In genomic region chr15:91522609-91523332, GRCh38 we compare ENCODE assay signal across 9 cellular contexts.
DNase-seq lines count a peak whose midpoint lies in the region; ATAC-seq and TF ChIP-seq lines count a peak whose summit lies in the region.
"Had no signal": no experiment of that assay in that cellular context is flagged by ENCODE, and none has a peak within 500 bp of the region (broad histone marks: within the 10 kb centered on the region; RNA-seq: fewer than 3 reads in every experiment).

No MANE protein-coding gene starts in this region.

- no peak overlapping the region for H2AFZ ChIP-seq in MM.1S (ENCODE audit: low read length)

- no peaks in the 10 kb centered on the region for H3K36me3 ChIP-seq in MM.1S (replicated peaks; ENCODE audit: insufficient read depth, low read length)
- H3K36me3 ChIP-seq in prostate gland, result no peaks in the 10 kb centered on the region

- H3K27me3 ChIP-seq in CD4-positive, alpha-beta T cell (ENCODE audit: control insufficient read depth, insufficient read depth, low read length), result no peaks in the 10 kb centered on the region
- no peaks in the 10 kb centered on the region for H3K27me3 ChIP-seq in MM.1S (replicated peaks; ENCODE audit: insufficient read depth, low read length)
- no peaks in the 10 kb centered on the region for H3K27me3 ChIP-seq in prostate gland (replicated peaks; ENCODE audit: insufficient read depth)

- WGBS in prostate gland, result 84% methylated on average over 2 of the region's 2 CpGs

- H3K9me3 ChIP-seq in CD4-positive, alpha-beta T cell (ENCODE audit: control insufficient read depth, low read length), result no peaks in the 10 kb centered on the region
- H3K9me3 ChIP-seq in MM.1S (replicated peaks; ENCODE audit: insufficient read depth, low read length), result no peaks in the 10 kb centered on the region
- H3K9me3 ChIP-seq in prostate gland, result no peaks in the 10 kb centered on the region

- H3K4me3 ChIP-seq in MM.1S (ENCODE audit: low read length), result no peak overlapping the region
- no peak overlapping the region for H3K4me3 ChIP-seq in prostate gland

- H3K27me3 Mint-ChIP-seq in CD4-positive, alpha-beta T cell, result peaks cover 6% of the 10 kb centered on the region
- H3K27me3 Mint-ChIP-seq in brain, result peaks cover 22% of the 10 kb centered on the region

- no peaks in the 10 kb centered on the region for H3K36me3 Mint-ChIP-seq in CD4-positive, alpha-beta T cell (ENCODE audit: low read depth)
- H3K36me3 Mint-ChIP-seq in brain, result no peaks in the 10 kb centered on the region

- no peaks in the 10 kb centered on the region for H3K9me3 Mint-ChIP-seq in CD4-positive, alpha-beta T cell
- peaks cover 0 to 8% (median 0%) of the 10 kb centered on the region in 5 experiments for H3K9me3 Mint-ChIP-seq in brain
- H3K9me3 Mint-ChIP-seq: activated T-helper 1 cell treated with anti-CD3 and anti-CD28 coated beads, Interleukin-12 subunit alpha, Interleukin-12 subunit beta, Interleukin-2, Interleukin-4 antibody, amounts not matched to agents 30 ng/mL and 10 ng/mL and 1 ng/mL, durations not matched to agents 14 hours and 24 hours and 36 hours had no signal

- CTCF ChIA-PET in CD4-positive, alpha-beta T cell (lab: Charles Lee), result no interaction called here

- no peak for DNase-seq in CD4-positive, alpha-beta T cell
- DNase-seq in MM.1S, result peak; percentile 26
- DNase-seq in left lobe of liver (ENCODE audit: low spot score), result no peak
- DNase-seq in SHP77 treated with DMSO at 0.1 percent for 48 hours (lab: John Stamatoyannopoulos, UW), result no peak
- no peak for DNase-seq in GM19238 (ENCODE audit: insufficient read length, low spot score)
- DNase-seq in prostate gland (ENCODE audit: low spot score), result no peak

- H3K4me1 ChIP-seq in MM.1S (ENCODE audit: low read length) (no peaks in the 10 kb centered on the region), prostate gland (replicated peaks) (no peaks in the 10 kb centered on the region)

- no peaks in the 10 kb centered on the region for H4K20me1 ChIP-seq in MM.1S (ENCODE audit: insufficient read depth, low read length)

- no peaks in the 10 kb centered on the region for H3K79me2 ChIP-seq in MM.1S (ENCODE audit: low read length)

- H3K27ac Mint-ChIP-seq in CD4-positive, alpha-beta T cell, result no peak overlapping the region
- H3K27ac Mint-ChIP-seq in brain, result no peak overlapping the region
- H3K27ac Mint-ChIP-seq: activated T-helper 1 cell treated with anti-CD3 and anti-CD28 coated beads, Interleukin-12 subunit alpha, Interleukin-12 subunit beta, Interleukin-2, Interleukin-4 antibody, amounts not matched to agents 30 ng/mL and 10 ng/mL and 1 ng/mL, durations not matched to agents 14 hours and 24 hours and 36 hours had no signal

- TF ChIP-seq POLR2A in prostate gland (IDR thresholded peaks at IDR 0.05), result no peak

- no peak for ATAC-seq in CD4-positive, alpha-beta T cell (ENCODE audit: poor library complexity)
- ATAC-seq in left lobe of liver (peak; percentile 99), HG03045 (IDR thresholded peaks at IDR 0.05; ENCODE audit: unreplicated experiment) (no peak)

- no peak overlapping the region for H3K4me3 Mint-ChIP-seq in CD4-positive, alpha-beta T cell
- H3K4me3 Mint-ChIP-seq in brain, result no peak overlapping the region
- H3K4me3 Mint-ChIP-seq: activated T-helper 1 cell treated with anti-CD3 and anti-CD28 coated beads, Interleukin-12 subunit alpha, Interleukin-12 subunit beta, Interleukin-2, Interleukin-4 antibody, amounts not matched to agents 30 ng/mL and 10 ng/mL and 1 ng/mL, durations not matched to agents 14 hours and 24 hours and 36 hours had no signal

- no peaks in the 10 kb centered on the region for H3K9me2 ChIP-seq in MM.1S (replicated peaks; ENCODE audit: insufficient read depth, low read length)

- peak; percentile 18 for TF ChIP-seq CTCF in CD4-positive, alpha-beta T cell (IDR thresholded peaks at IDR 0.05)
- TF ChIP-seq CTCF in MM.1S (IDR thresholded peaks at IDR 0.05; ENCODE audit: low read length), result peak; percentile 32
- TF ChIP-seq CTCF in brain (conservative IDR thresholded peaks at IDR 0.05), result peak; percentile 29 to 39
- no peak for TF ChIP-seq CTCF in prostate gland (IDR thresholded peaks at IDR 0.05)

- peaks cover 22% of the 10 kb centered on the region for H3K4me1 Mint-ChIP-seq in CD4-positive, alpha-beta T cell (ENCODE audit: low read depth)
- peaks cover 6% of the 10 kb centered on the region for H3K4me1 Mint-ChIP-seq in brain

- no peak overlapping the region for H3K27ac ChIP-seq in CD4-positive, alpha-beta T cell (ENCODE audit: low read depth, low read length)
- no peak overlapping the region for H3K27ac ChIP-seq in MM.1S (ENCODE audit: low read length)
- no peak overlapping the region for H3K27ac ChIP-seq in prostate gland

- no peak overlapping the region for H3K9ac ChIP-seq in MM.1S (ENCODE audit: low read length)

- POLR2A ChIA-PET in CD4-positive, alpha-beta T cell (lab: Charles Lee), result no interaction called here

- H3F3A ChIP-seq in MM.1S (ENCODE audit: insufficient read depth, low read length), result no peaks in the 10 kb centered on the region

- intact Hi-C loops in CD4-positive, alpha-beta T cell (cut with DNase I, micrococcal nuclease), result loop anchor here (1.0 to 2.0 kb wide), 2 partner anchors 219 to 220 kb away; no protein-coding TSS in a partner anchor
- intact Hi-C loops in prostate gland (cut with DNase I), result no loop called here

- H3K4me2 ChIP-seq in MM.1S (ENCODE audit: low read depth, low read length), result no peak overlapping the region

Comparison
In these comparisons a context has a peak if more than half of its experiments do, and no peak if none do; other contexts are left out.
1. CTCF ChIP-seq: peak in CD4-positive, alpha-beta T cell (single experiment), MM.1S (single experiment) and brain (2 of 2); none in prostate gland (0 of 4).